19 cellular contexts compared by ENCODE assay signal in the genomic region with DNA sequence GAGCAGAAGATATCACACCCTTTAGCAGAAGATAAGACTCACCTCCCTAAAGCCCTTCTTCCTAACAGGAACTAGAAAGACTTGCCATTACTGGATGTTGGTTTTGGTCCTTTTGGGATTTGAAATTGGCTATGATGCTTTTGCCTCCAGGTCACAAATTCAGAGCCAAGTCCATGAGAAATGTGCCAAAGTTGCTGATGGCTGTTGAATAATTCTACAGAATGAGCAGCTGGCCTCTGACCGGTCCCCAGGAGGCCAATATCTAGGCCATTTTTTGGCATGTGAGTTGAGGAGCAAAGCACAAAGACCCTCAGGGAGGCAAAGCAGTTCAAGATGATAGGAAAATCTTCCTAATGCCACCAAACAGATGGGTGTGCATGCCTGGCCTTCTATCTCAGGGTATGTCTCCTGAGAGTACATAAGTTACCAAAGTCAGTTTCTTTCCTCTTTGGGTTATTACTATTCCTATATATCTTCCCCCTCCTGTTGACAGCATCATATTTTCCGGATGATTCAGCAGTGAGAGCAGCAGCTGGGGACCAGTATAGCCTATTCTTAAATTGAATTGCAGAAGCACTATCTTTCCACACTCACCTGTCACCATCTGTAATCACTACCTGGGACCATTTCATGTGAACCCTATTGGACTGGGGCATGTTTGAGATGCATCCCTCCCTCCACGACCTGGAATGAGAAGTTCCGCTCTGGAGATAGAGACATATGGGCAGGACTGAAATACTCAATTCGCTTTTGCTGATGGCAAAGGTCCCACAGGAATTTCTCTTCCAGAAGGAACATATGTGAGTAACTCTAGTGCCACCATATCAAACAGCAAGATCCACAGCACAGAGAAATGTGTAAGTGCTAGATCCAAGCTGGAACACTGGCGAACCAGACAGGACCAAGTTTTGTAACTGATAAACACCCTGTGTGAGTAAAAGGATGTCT. TPM values are rescaled to one million over a fixed set of nuclear protein-coding genes. Genes with fewer than 3 reads are reported as not detected.
DNase-seq lines count a peak whose midpoint lies in the region; ATAC-seq, FAIRE-seq and TF ChIP-seq lines count a peak whose summit lies in the region.
"Had no signal": no experiment of that assay in that cellular context is flagged by ENCODE, and none has a peak within 500 bp of the region (broad histone marks: within the 10 kb centered on the region; RNA-seq: fewer than 3 reads in every experiment).

No MANE protein-coding gene starts in this region.

- no peaks in the 10 kb centered on the region for H3K9me3 ChIP-seq in A549
- H3K9me3 ChIP-seq in SJSA1 (replicated peaks): no peaks in the 10 kb centered on the region
- H3K9me3 ChIP-seq in upper lobe of left lung: no peaks in the 10 kb centered on the region
- H3K9me3 ChIP-seq: BE2C had no signal

- ATAC-seq in A549 (no peak), upper lobe of left lung (ENCODE audit: low FRiP score in 2 of 2) (no peak), esophagus mucosa (no peak)

- TF ChIP-seq POLR2A in A549 (IDR thresholded peaks at IDR 0.05; ENCODE audit: low read length) (no peak), upper lobe of left lung (IDR thresholded peaks at IDR 0.05) (no peak)

- TF ChIP-seq CTCF in A549 (IDR thresholded peaks at IDR 0.05) (no peak), upper lobe of left lung (IDR thresholded peaks at IDR 0.05) (no peak)

- TF ChIP-seq EP300 in A549 (IDR thresholded peaks at IDR 0.05) (no peak), upper lobe of left lung (IDR thresholded peaks at IDR 0.05) (no peak)

- H3K27me3 ChIP-seq in SJSA1 (replicated peaks) (no peaks in the 10 kb centered on the region), upper lobe of left lung (no peaks in the 10 kb centered on the region)
- H3K27me3 ChIP-seq: BE2C, brain microvascular endothelial cell had no signal

- FAIRE-seq in A549 (lab: Jason Lieb, UNC): no peak
- no peak for FAIRE-seq in RCC 7860 (lab: Jason Lieb, UNC)
- FAIRE-seq: endometrium, H54, keratinocyte, urothelium cell line had no signal

- H3K27ac ChIP-seq in A549 (peak overlapping the region; percentile 61 to 82), SJSA1 (0 out of 2 replicates have a peak overlapping the region, but pooled peaks have one; percentile 60), epithelial cell of prostate (peak overlapping the region; percentile 78), upper lobe of left lung (no peak overlapping the region)

- H3K4me2 ChIP-seq in A549: peak overlapping the region; percentile 64; the same call in 2 of the 3 replicates

- POLR2A ChIA-PET in A549 (lab: Yijun Ruan, JAX): no interaction called here

- H3K4me1 ChIP-seq in A549 (peaks cover 60% of the 10 kb centered on the region), SJSA1 (replicated peaks) (peaks cover 49% of the 10 kb centered on the region), upper lobe of left lung (peaks cover 0 to 16% (median 13%) of the 10 kb centered on the region in 4 donors)
- H3K4me1 ChIP-seq: BE2C had no signal

- WGBS in A549 (ENCODE audit: missing lambda C conversion rate): 75% methylated on average over 6 of the region's 6 CpGs
- whole genome bisulfite sequencing in upper lobe of left lung, 2 donors: 80 to 86% methylated on average over 6 of the region's 6 CpGs

- peaks cover 7% of the 10 kb centered on the region for H3K36me3 ChIP-seq in SJSA1
- H3K36me3 ChIP-seq in upper lobe of left lung: peaks cover 0 to 46% (median 19%) of the 10 kb centered on the region in 4 donors
- H3K36me3 ChIP-seq: BE2C, brain microvascular endothelial cell had no signal

- TF ChIP-seq RAD21 in A549 (conservative IDR thresholded peaks at IDR 0.05 in 1 of 2, IDR thresholded peaks at IDR 0.05 in 1 of 2): no peak

- H3K4me3 ChIP-seq in A549: no peak overlapping the region
- H3K4me3 ChIP-seq in SJSA1: no peak overlapping the region
- H3K4me3 ChIP-seq in upper lobe of left lung: no peak overlapping the region

- CTCF ChIA-PET in A549 (lab: Yijun Ruan, JAX): interaction anchor here (1.1 to 1.3 kb wide), 2 partner anchors 19 to 26 kb away, joined by 3 to 4 read pairs; no protein-coding TSS in a partner anchor

- no peak for DNase-seq in A549 (ENCODE audit: low read depth in 1 of 2, low spot score in 1 of 2)
- DNase-seq in ELR (ENCODE audit: low read depth): peak; percentile 37
- no peak for DNase-seq in SJSA1 (ENCODE audit: low read depth in 1 of 2, low spot score in 2 of 2)
- DNase-seq in epithelial cell of prostate (ENCODE audit: low read depth, low spot score): no peak
- DNase-seq in cortex of kidney (lab: John Stamatoyannopoulos, UW): no peak
- no peak for DNase-seq in RCC 7860 (ENCODE audit: low spot score)
- DNase-seq in upper lobe of left lung: no peak
- DNase-seq: activated effector memory CD4-positive, alpha-beta T cell treated with anti-CD3 and anti-CD28 coated beads, Interleukin-2, amount 50 U/mL, for 16 hours; BE2C; brain microvascular endothelial cell; NCI-H1092; NCI-H226; nucleus accumbens; stimulated activated naive CD4-positive, alpha-beta T cell treated with Interleukin-2 at 50 U/mL for 16 hours had no signal

TF ChIP-seq in A549, 52 proteins besides CTCF, POLR2A, EP300 and RAD21:
- TF ChIP-seq JUNB (IDR thresholded peaks at IDR 0.05) (no peak), MAFK (IDR thresholded peaks at IDR 0.05; ENCODE audit: partially characterized antibody) (no peak), HOXB5 (CRISPR knock-in tag; IDR thresholded peaks at IDR 0.05) (no peak), ZFP36 (IDR thresholded peaks at IDR 0.05; ENCODE audit: borderline replicate concordance, partially characterized antibody) (no peak), MAZ (IDR thresholded peaks at IDR 0.05; ENCODE audit: borderline replicate concordance, low read depth, low read length) (no peak), SREBF2 (IDR thresholded peaks at IDR 0.05) (no peak), RCOR1 (IDR thresholded peaks at IDR 0.05; ENCODE audit: low read depth, low read length) (no peak), HDAC2 (IDR thresholded peaks at IDR 0.05) (no peak), HEYL (CRISPR knock-in tag; IDR thresholded peaks at IDR 0.05) (no peak), ATOH8 (CRISPR knock-in tag; IDR thresholded peaks at IDR 0.05; ENCODE audit: low read depth) (no peak), SMC3 (IDR thresholded peaks at IDR 0.05) (no peak), NFE2L2 (conservative IDR thresholded peaks at IDR 0.05; ENCODE audit: low read length) (no peak), TFCP2L1 (CRISPR knock-in tag; IDR thresholded peaks at IDR 0.05) (no peak), POLR2AphosphoS2 (conservative IDR thresholded peaks at IDR 0.05; ENCODE audit: low read length) (no peak), TP53 (CRISPR knock-in tag; IDR thresholded peaks at IDR 0.05) (no peak)
- TF ChIP-seq, protein P1, sequence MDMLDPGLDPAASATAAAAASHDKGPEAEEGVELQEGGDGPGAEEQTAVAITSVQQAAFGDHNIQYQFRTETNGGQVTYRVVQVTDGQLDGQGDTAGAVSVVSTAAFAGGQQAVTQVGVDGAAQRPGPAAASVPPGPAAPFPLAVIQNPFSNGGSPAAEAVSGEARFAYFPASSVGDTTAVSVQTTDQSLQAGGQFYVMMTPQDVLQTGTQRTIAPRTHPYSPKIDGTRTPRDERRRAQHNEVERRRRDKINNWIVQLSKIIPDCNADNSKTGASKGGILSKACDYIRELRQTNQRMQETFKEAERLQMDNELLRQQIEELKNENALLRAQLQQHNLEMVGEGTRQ (IDR thresholded peaks at IDR 0.05): no peak
- TF ChIP-seq, protein P2, sequence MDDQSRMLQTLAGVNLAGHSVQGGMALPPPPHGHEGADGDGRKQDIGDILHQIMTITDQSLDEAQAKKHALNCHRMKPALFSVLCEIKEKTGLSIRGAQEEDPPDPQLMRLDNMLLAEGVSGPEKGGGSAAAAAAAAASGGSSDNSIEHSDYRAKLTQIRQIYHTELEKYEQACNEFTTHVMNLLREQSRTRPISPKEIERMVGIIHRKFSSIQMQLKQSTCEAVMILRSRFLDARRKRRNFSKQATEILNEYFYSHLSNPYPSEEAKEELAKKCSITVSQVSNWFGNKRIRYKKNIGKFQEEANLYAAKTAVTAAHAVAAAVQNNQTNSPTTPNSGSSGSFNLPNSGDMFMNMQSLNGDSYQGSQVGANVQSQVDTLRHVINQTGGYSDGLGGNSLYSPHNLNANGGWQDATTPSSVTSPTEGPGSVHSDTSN (IDR thresholded peaks at IDR 0.05): no peak
- TF ChIP-seq, protein P3, sequence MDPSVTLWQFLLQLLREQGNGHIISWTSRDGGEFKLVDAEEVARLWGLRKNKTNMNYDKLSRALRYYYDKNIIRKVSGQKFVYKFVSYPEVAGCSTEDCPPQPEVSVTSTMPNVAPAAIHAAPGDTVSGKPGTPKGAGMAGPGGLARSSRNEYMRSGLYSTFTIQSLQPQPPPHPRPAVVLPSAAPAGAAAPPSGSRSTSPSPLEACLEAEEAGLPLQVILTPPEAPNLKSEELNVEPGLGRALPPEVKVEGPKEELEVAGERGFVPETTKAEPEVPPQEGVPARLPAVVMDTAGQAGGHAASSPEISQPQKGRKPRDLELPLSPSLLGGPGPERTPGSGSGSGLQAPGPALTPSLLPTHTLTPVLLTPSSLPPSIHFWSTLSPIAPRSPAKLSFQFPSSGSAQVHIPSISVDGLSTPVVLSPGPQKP (IDR thresholded peaks at IDR 0.05; ENCODE audit: low read depth, low read length): no peak

RNA-seq across cellular contexts. Expression of gene SEL1L3, which starts 44.2 kb away (rescaled TPM):
- 27.0 and 57.4 TPM in 2 replicates for polyA plus RNA-seq in A549 (2011; rRNA removed)
- 5.0 and 8.5 TPM in 2 replicates for polyA plus RNA-seq in A549 (2012; cell fraction: cytosol; rRNA removed)
- 5.9 and 6.6 TPM in 2 replicates for polyA plus RNA-seq in A549 (2012; cell fraction: nucleus; rRNA removed)
- 24.5 to 26.1 TPM (median 25.1 TPM) in 3 replicates for polyA plus RNA-seq in A549 (2017; fragmentation: RNase III; extraction: RNeasy Plus Mini Kit Qiagen cat#74134 plus additional on column Dnase treatment)
- 27.6 and 42.3 TPM in 2 replicates for polyA minus RNA-seq in A549 (2011; rRNA and poly(A)+ RNA removed)
- total RNA-seq in SJSA1 (2014; rRNA removed; shearing (Covaris generic)): 39.3 and 65.1 TPM in 2 replicates
- 100 to 1,000 TPM in 1 of 6 donors, 10 to 100 TPM in 5; 41.7 to 197 (median 64.7) TPM for total RNA-seq in upper lobe of left lung
- 8.5 TPM for total RNA-seq in esophagus mucosa

Comparison
In these comparisons a context has a peak if more than half of its experiments do, and no peak if none do; other contexts are left out.
1. H3K27ac ChIP-seq: peak in A549 (2 of 2), SJSA1 (single experiment) and epithelial cell of prostate (single experiment); none in upper lobe of left lung (0 of 4).